Comparison of ENCODE assay signal across 19 cellular contexts in the genomic region with DNA sequence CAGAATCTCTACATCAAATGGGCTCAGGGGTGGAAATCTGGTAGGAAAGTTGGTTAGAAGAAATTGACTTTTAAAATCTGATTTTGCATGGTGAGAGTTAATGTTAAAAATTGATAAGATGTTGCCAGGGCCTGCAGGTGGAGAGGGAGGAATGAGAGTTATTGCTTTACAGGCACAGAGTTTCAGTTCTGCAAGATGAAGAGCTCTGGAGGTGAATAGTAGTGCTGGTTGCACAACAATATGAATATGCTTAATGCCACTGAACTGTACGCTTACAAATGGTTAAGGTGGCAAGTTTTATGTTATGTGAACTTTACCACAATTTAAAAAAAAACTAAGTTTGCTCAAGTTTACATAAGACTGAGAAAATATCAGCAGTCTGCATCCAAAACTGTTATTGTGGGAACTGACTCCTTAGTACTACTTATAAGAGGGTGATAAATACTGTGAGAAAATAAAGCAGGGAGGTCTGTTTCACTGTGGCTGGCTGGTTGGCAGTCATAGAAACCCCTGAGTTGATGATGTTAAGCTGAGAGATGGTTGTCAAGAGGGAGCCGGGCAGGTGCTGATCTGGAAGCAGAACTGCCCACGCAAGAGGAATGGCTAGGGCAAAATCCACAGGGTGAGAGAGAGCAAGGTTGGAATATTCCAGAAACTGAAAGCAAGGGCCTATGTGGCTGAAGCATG.
DNase-seq lines count a peak whose midpoint lies in the region; ATAC-seq and TF ChIP-seq lines count a peak whose summit lies in the region.
"Had no signal": no experiment of that assay in that cellular context is flagged by ENCODE, and none has a peak within 500 bp of the region (broad histone marks: within the 10 kb centered on the region; RNA-seq: fewer than 3 reads in every experiment).

No MANE protein-coding gene starts in this region.

- CTCF ChIA-PET in Calu3 (lab: Charles Lee), result no interaction called here

- TF ChIP-seq POLR2A in GM18505 (IDR thresholded peaks at IDR 0.05; ENCODE audit: borderline replicate concordance, extremely low read depth, insufficient read depth, insufficient read length), result no peak

- H3K4me3 Mint-ChIP-seq in Calu3 (ENCODE audit: low read depth, unreplicated experiment), result no peak overlapping the region
- H3K4me3 Mint-ChIP-seq: activated naive CD8-positive, alpha-beta T cell treated with anti-CD3 and anti-CD28 coated beads, Interleukin-2, amount 10 ng/mL, durations not matched to agents 7 days and 5 days; B cell; GM23338; T-cell had no signal

- H3K4me3 ChIP-seq in OCI-LY3 (ENCODE audit: low read length), result no peak overlapping the region
- H3K4me3 ChIP-seq: GM23338, heart left ventricle, mucosa of descending colon, skin epidermis had no signal

- 0 out of 2 replicates have a peak, but pooled peaks cover 4% of the 10 kb centered on the region for H4K20me1 ChIP-seq in OCI-LY3 (ENCODE audit: insufficient read depth, low read length)

- H3K4me1 ChIP-seq in OCI-LY3 (ENCODE audit: low read length), result peaks cover 10% of the 10 kb centered on the region
- H3K4me1 ChIP-seq: heart left ventricle had no signal

- no peak overlapping the region for H2AFZ ChIP-seq in OCI-LY3 (ENCODE audit: low read depth, low read length)
- H2AFZ ChIP-seq: GM23338 had no signal

- intact Hi-C loops in Calu3 (cut with micrococcal nuclease; ENCODE audit: unreplicated experiment), result no loop called here

- H3K9me3 ChIP-seq in OCI-LY3 (ENCODE audit: insufficient read depth, low read length), result no peaks in the 10 kb centered on the region
- H3K9me3 ChIP-seq: heart left ventricle, mucosa of descending colon had no signal

- no peaks in the 10 kb centered on the region for H3K79me2 ChIP-seq in OCI-LY3 (ENCODE audit: low read length)

- H3K27ac Mint-ChIP-seq in Calu3 (ENCODE audit: unreplicated experiment), result peak overlapping the region; percentile 49
- H3K27ac Mint-ChIP-seq: activated naive CD8-positive, alpha-beta T cell treated with anti-CD3 and anti-CD28 coated beads, Interleukin-2, amount 10 ng/mL, durations not matched to agents 7 days and 5 days; B cell; GM23338; T-cell had no signal

- ATAC-seq in GM18861 (IDR thresholded peaks at IDR 0.05; ENCODE audit: unreplicated experiment) (peak; percentile 97), HG02610 (IDR thresholded peaks at IDR 0.05; ENCODE audit: unreplicated experiment) (peak; percentile 77), GM18505 (IDR thresholded peaks at IDR 0.05; ENCODE audit: unreplicated experiment) (no peak)
- ATAC-seq: GM23338, heart left ventricle, mucosa of descending colon, T-cell had no signal

- BruUV-seq in Calu3 (replicated peaks; lab: Mats Ljungman, UMichigan), result no TSS peak

- H3K27ac ChIP-seq in OCI-LY3 (ENCODE audit: low read length), result no peak overlapping the region
- H3K27ac ChIP-seq: heart left ventricle, skin epidermis had no signal

- no peaks in the 10 kb centered on the region for H3K27me3 Mint-ChIP-seq in Calu3 (ENCODE audit: unreplicated experiment)
- H3K27me3 Mint-ChIP-seq: activated naive CD8-positive, alpha-beta T cell treated with anti-CD3 and anti-CD28 coated beads, Interleukin-2, amount 10 ng/mL, durations not matched to agents 7 days and 5 days; B cell; T-cell had no signal

- H3K4me2 ChIP-seq in OCI-LY3 (ENCODE audit: low read length), result peak overlapping the region; percentile 18
- H3K4me2 ChIP-seq: GM23338 had no signal

- H3K36me3 Mint-ChIP-seq in Calu3 (ENCODE audit: insufficient read depth, unreplicated experiment), result peaks cover 8% of the 10 kb centered on the region
- H3K36me3 Mint-ChIP-seq: activated naive CD8-positive, alpha-beta T cell treated with anti-CD3 and anti-CD28 coated beads, Interleukin-2, amount 10 ng/mL, durations not matched to agents 7 days and 5 days; T-cell had no signal

- no peaks in the 10 kb centered on the region for H3K9me3 Mint-ChIP-seq in Calu3 (ENCODE audit: low read depth, unreplicated experiment)
- H3K9me3 Mint-ChIP-seq: activated naive CD8-positive, alpha-beta T cell treated with anti-CD3 and anti-CD28 coated beads, Interleukin-2, amount 10 ng/mL, durations not matched to agents 7 days and 5 days; T-cell had no signal

- no peaks in the 10 kb centered on the region for H3K36me3 ChIP-seq in OCI-LY3 (replicated peaks; ENCODE audit: low read depth, low read length)
- H3K36me3 ChIP-seq: heart left ventricle had no signal

- H3K9ac ChIP-seq in OCI-LY3 (ENCODE audit: low read length), result no peak overlapping the region

- peaks cover 25% of the 10 kb centered on the region for H3K4me1 Mint-ChIP-seq in Calu3 (ENCODE audit: low read depth, unreplicated experiment)
- H3K4me1 Mint-ChIP-seq: activated naive CD8-positive, alpha-beta T cell treated with anti-CD3 and anti-CD28 coated beads, Interleukin-2, amount 10 ng/mL, durations not matched to agents 7 days and 5 days; GM23338; T-cell had no signal

- no peaks in the 10 kb centered on the region for H3K27me3 ChIP-seq in OCI-LY3 (ENCODE audit: low read depth, low read length)
- H3K27me3 ChIP-seq: heart left ventricle had no signal

- no peak for TF ChIP-seq CTCF in Calu3 (IDR thresholded peaks at IDR 0.05; ENCODE audit: unreplicated experiment)
- no peak for TF ChIP-seq CTCF in OCI-LY3 (IDR thresholded peaks at IDR 0.05; ENCODE audit: low read depth, low read length)

- DNase-seq in Calu3 (no peak), AML-193 (lab: John Stamatoyannopoulos, UW) (no peak), kidney tubule cell (ENCODE audit: low spot score) (no peak), NCI-H146 (lab: John Stamatoyannopoulos, UW) (no peak)
- DNase-seq: activated CD4-positive, CD25-positive, alpha-beta regulatory T cell; activated CD8-positive, alpha-beta memory T cell treated with anti-CD3 and anti-CD28 coated beads, Interleukin-2, amount 50 U/mL, for 4 hours; activated naive CD8-positive, alpha-beta T cell treated with anti-CD3 and anti-CD28 coated beads, Interleukin-2, amount 10 ng/mL, durations not matched to agents 7 days and 5 days; heart left ventricle; mucosa of descending colon; NCI-H524; occipital lobe; T-cell had no signal
